ENCODE assay signal across 8 cellular contexts in the genomic region with DNA sequence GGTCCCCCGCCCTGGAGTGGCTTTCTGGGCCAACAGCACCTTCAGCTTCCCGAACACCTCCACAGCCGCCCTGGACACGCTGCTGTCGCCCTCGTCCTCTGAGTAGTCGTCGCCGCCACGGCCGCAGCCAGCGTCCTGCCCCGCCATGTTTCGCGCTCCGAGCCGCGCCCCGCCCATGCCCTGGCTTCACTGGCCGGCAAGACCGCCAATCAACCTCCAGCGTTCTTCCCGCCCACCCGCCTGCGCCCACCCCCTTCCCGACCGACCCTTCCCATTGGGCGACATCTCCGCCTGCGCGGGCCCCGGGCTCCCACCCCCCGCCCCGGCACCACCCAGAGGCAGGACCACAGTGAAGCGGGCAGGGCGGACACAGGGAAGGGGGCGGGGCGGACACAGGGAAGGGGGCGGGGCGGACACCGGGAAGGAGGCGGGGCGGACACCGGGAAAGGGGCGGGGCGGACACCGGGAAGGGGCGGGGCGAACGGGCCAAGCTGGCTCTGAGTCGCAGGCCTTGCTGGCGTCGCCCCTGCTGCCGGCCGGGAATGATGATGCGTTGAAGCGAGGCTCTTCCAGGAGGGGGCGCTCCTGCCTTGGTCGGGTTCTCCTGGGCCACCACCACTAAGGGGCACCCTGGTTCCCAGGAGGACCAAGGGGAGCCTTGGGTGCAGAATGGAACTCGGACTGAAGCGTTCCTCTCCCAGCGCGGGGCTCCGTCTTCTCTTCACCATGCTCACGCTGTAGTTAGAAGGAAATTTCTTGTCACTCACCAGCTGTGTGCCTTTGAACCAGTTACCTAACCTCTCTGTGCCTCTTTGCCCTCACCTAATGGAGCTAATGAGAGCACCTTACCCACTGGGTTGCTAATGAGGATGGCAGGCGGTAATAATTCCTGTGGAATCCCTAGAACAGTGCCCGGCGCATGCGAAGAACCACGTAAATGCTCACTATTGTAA. TPM values are rescaled to one million over a fixed set of nuclear protein-coding genes. Genes with fewer than 3 reads are reported as not detected.
DNase-seq lines count a peak whose midpoint lies in the region; ATAC-seq and TF ChIP-seq lines count a peak whose summit lies in the region.

Gene HAUS7, minus strand, starts transcription at position 166 of the 953 bp plus-strand sequence. Its CDS starts 19 bp downstream, at position 147.

- peaks cover 9% of the 10 kb centered on the region for H3K4me1 Mint-ChIP-seq in activated naive CD8-positive, alpha-beta T cell (ENCODE audit: low read depth)
- H3K4me1 Mint-ChIP-seq in glutamatergic neuron (ENCODE audit: low read depth, unreplicated experiment): peaks cover 8% of the 10 kb centered on the region

- peak within 1 kb of the TSS in 1 of 2 donors; percentile 57 for H3K27ac ChIP-seq in ovary
- peak within 1 kb of the TSS in 1 of 3 donors; percentile 31 for H3K27ac ChIP-seq in thyroid gland

- 28 to 48% (median 47%) methylated on average over 63 to 70 of the region's 70 CpGs for WGBS in ovary, 3 donors
- WGBS in thyroid gland, 2 donors: 22 to 60% methylated on average over 10 to 14 of the region's 70 CpGs

- peak within 1 kb of the TSS; percentile 69 for H3K4me3 ChIP-seq in ovary
- H3K4me3 ChIP-seq in thyroid gland (replicated peaks in 1 of 3): peak within 1 kb of the TSS; percentile 32 to 39 (median 33)

- DNase-seq in NCI-H1105 (lab: John Stamatoyannopoulos, UW): peak; percentile 95
- peak; percentile 68 for DNase-seq in SKM-1 treated with dmso at 0.1 percent for 144 hours (lab: John Stamatoyannopoulos, UW; ENCODE audit: unreplicated experiment)
- peak; percentile 88 for DNase-seq in glutamatergic neuron
- peak; percentile 83 to 92 (median 92) for DNase-seq in ovary
- DNase-seq in thyroid gland: peak; percentile 82 to 84

- no peaks in the 10 kb centered on the region for H3K27me3 ChIP-seq in ovary
- no peaks in the 10 kb centered on the region for H3K27me3 ChIP-seq in thyroid gland

- no peaks in the 10 kb centered on the region for H3K27me3 Mint-ChIP-seq in activated naive CD8-positive, alpha-beta T cell
- peaks cover 2% of the 10 kb centered on the region for H3K27me3 Mint-ChIP-seq in glutamatergic neuron (ENCODE audit: unreplicated experiment)

- H3K36me3 Mint-ChIP-seq in activated naive CD8-positive, alpha-beta T cell: no peaks in the 10 kb centered on the region
- no peaks in the 10 kb centered on the region for H3K36me3 Mint-ChIP-seq in glutamatergic neuron (ENCODE audit: unreplicated experiment)

- TF ChIP-seq EP300 in ovary (IDR thresholded peaks at IDR 0.05): no peak

- intact Hi-C loops in ovary (cut with DNase I) (no loop called here), thyroid gland (cut with DNase I) (no loop called here)

- peak; percentile 69 for TF ChIP-seq CTCF in GM12872 (IDR thresholded peaks at IDR 0.05; ENCODE audit: insufficient read depth, low read depth, low read length)
- TF ChIP-seq CTCF in glutamatergic neuron (IDR thresholded peaks at IDR 0.05; ENCODE audit: partially characterized antibody, unreplicated experiment): peak; percentile 44
- TF ChIP-seq CTCF in ovary (IDR thresholded peaks at IDR 0.05): peak; percentile 49 to 66 (median 49)
- TF ChIP-seq CTCF in thyroid gland (IDR thresholded peaks at IDR 0.05): peak in 4 of 6 experiments; percentile 54 to 58 (median 56)

- H3K9me3 ChIP-seq in ovary: no peaks in the 10 kb centered on the region
- H3K9me3 ChIP-seq in thyroid gland: no peaks in the 10 kb centered on the region

- H3K4me1 ChIP-seq in ovary (ENCODE audit: insufficient read depth): peaks cover 4% of the 10 kb centered on the region
- H3K4me1 ChIP-seq in thyroid gland: peaks cover 9 to 15% of the 10 kb centered on the region in 2 donors

- ATAC-seq in HG02642 (IDR thresholded peaks at IDR 0.05; ENCODE audit: poor library complexity, unreplicated experiment): peak; percentile 82

- H3K9me3 Mint-ChIP-seq in activated naive CD8-positive, alpha-beta T cell (ENCODE audit: low read depth): no peaks in the 10 kb centered on the region
- H3K9me3 Mint-ChIP-seq in glutamatergic neuron (ENCODE audit: unreplicated experiment): peaks cover 2% of the 10 kb centered on the region

- H3K36me3 ChIP-seq in ovary: no peaks in the 10 kb centered on the region
- no peaks in the 10 kb centered on the region for H3K36me3 ChIP-seq in thyroid gland

- TF ChIP-seq POLR2A in ovary (IDR thresholded peaks at IDR 0.05) (peak; percentile 51), thyroid gland (IDR thresholded peaks at IDR 0.05) (peak in 1 of 2 donors; percentile 35)

- H3K27ac Mint-ChIP-seq in activated naive CD8-positive, alpha-beta T cell: peak within 1 kb of the TSS; percentile 73
- peak within 1 kb of the TSS; percentile 62 for H3K27ac Mint-ChIP-seq in glutamatergic neuron (ENCODE audit: unreplicated experiment)

- H3K4me3 Mint-ChIP-seq in activated naive CD8-positive, alpha-beta T cell: peak within 1 kb of the TSS; percentile 84
- peak within 1 kb of the TSS; percentile 84 for H3K4me3 Mint-ChIP-seq in glutamatergic neuron (ENCODE audit: unreplicated experiment)

RNA-seq across cellular contexts. Expression of gene HAUS7, which starts in this region (rescaled TPM):
- 24.6 TPM for total RNA-seq in glutamatergic neuron (ENCODE audit: unreplicated experiment)
- 10 to 100 TPM in 6 of 7 donors, 1 to 10 TPM in 1; 9.3 to 28.7 (median 18.7) TPM for total RNA-seq in ovary
- polyA plus RNA-seq in ovary: 10 to 100 TPM; 11.3 to 22.7 TPM
- 10 to 100 TPM; 20.7 to 46.8 (median 27.7) TPM for total RNA-seq in thyroid gland
